In genomic region chr10:82429302-82429701, GRCh38 we compare ENCODE assay signal across 25 cellular contexts.
"Had no signal": no experiment of that assay in that cellular context is flagged by ENCODE, and none has a peak within 500 bp of the region (broad histone marks: within the 10 kb centered on the region; RNA-seq: fewer than 3 reads in every experiment).

No MANE protein-coding gene starts in this region.

- H3K27me3 ChIP-seq: ascending aorta, breast epithelium, cardiac muscle cell, colonic mucosa, gastrocnemius medialis, heart left ventricle had no signal

- H3K4me3 ChIP-seq: ascending aorta, breast epithelium, cardiac muscle cell, colonic mucosa, gastrocnemius medialis, heart left ventricle had no signal

- DNase-seq: activated CD4-positive, alpha-beta memory T cell treated with anti-CD3 and anti-CD28 coated beads, Interleukin-2, amount 10 ng/mL, durations not matched to agents 7 days and 5 days; activated CD4-positive, alpha-beta T cell treated with anti-CD3 and anti-CD28 coated beads for 1 hour; activated CD4-positive, alpha-beta T cell treated with anti-CD3 and anti-CD28 coated beads for 4 hours; activated CD4-positive, alpha-beta T cell treated with anti-CD3 and anti-CD28 coated beads, Interleukin-2, amount 10 ng/mL, durations not matched to agents 7 days and 5 days; activated CD4-positive, alpha-beta T cell treated with anti-CD3 and anti-CD28 coated beads, Interleukin-2, amount 50 U/mL, for 4 hours; activated CD8-positive, alpha-beta memory T cell treated with anti-CD3 and anti-CD28 coated beads, Interleukin-2, amount 50 U/mL, for 48 hours; activated gamma-delta T cell; activated naive CD4-positive, alpha-beta T cell; activated naive CD8-positive, alpha-beta T cell treated with anti-CD3 and anti-CD28 coated beads, Interleukin-2, amount 10 ng/mL, durations not matched to agents 7 days and 5 days; activated T-cell treated with anti-CD3 and anti-CD28 coated beads for 4 hours; activated T-cell treated with anti-CD3 and anti-CD28 coated beads, Interleukin-2, amount 50 U/mL, for 24 hours; activated T-cell treated with anti-CD3 and anti-CD28 coated beads, Interleukin-2, amount 50 U/mL, for 72 hours; central memory CD4-positive, alpha-beta T cell; cerebellar nuclear complex; colonic mucosa; effector CD8-positive, alpha-beta T cell; foreskin fibroblast; gastrocnemius medialis; glutamatergic neuron; heart left ventricle; T-helper 2 cell had no signal

- H3K9me3 ChIP-seq: ascending aorta, colonic mucosa, gastrocnemius medialis had no signal

- ATAC-seq: activated T-cell treated with anti-CD3 and anti-CD28 coated beads, Interleukin-2, amount 50 U/mL, for 72 hours; esophagus mucosa; gastrocnemius medialis; heart left ventricle had no signal

- H3K27ac ChIP-seq: ascending aorta, breast epithelium, cardiac muscle cell, colonic mucosa, gastrocnemius medialis, heart left ventricle had no signal

- H3K36me3 ChIP-seq: ascending aorta, breast epithelium, cardiac muscle cell, colonic mucosa, gastrocnemius medialis, heart left ventricle had no signal

- H3K4me1 ChIP-seq: ascending aorta, breast epithelium, colonic mucosa, gastrocnemius medialis, heart left ventricle had no signal
